In the genomic region with DNA sequence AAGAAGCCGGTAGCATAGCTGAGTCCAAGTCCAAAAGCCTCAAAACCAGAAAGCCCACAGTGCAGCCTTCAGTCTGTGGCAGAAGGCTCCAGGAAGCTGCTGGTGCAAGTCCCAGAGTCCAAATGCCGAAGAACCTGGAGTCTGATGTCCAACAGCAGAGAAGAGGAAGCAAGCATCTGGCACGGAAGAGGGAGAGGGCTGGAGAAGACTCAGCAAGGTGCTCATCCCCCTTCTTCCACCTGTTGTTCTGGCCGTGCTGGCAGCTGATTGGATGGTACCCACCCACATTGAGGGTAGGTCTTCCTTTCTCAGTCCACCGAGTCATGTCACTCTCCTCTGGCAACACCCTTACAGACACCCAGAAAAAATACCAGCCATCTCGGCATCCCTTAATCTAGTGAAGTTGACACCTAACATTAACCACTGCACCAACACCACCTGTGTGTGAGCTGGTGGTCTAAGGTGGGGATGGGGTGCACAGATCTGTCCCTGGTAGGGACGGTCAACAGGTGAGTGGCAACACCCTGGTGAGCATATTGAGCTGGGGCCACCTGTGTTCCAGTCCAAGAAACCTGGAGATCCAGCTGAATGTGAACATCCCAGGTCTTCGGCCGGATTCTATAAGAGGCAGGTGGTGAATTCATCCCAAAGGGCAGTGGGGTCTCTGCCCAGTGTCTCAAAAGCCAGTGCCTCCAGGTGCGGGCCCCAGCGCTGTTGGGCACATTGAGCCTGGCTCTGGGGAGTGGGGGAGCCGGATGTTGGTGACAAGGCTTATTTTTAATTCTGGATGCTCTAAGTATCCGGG, we compare ENCODE assay signal across 18 cellular contexts. TPM values are rescaled to one million over a fixed set of nuclear protein-coding genes. Genes with fewer than 3 reads are reported as not detected.
A peak's percentile ranks its signal among the peaks of the same experiment; 100 is the strongest.
DNase-seq lines count a peak whose midpoint lies in the region; ATAC-seq, FAIRE-seq and TF ChIP-seq lines count a peak whose summit lies in the region.
"Had no signal": no experiment of that assay in that cellular context is flagged by ENCODE, and none has a peak within 500 bp of the region (broad histone marks: within the 10 kb centered on the region; RNA-seq: fewer than 3 reads in every experiment).

No MANE protein-coding gene starts in this region.

- POLR2A ChIA-PET in RWPE1 (lab: Yijun Ruan, JAX; ENCODE audit: low non-redundant PET): no interaction called here

- no peaks in the 10 kb centered on the region for H4K20me1 ChIP-seq in GM23338 (replicated peaks; ENCODE audit: insufficient read depth)

- H3K27ac ChIP-seq in GM23338 (ENCODE audit: low read depth) (no peak overlapping the region), RWPE1 (peak overlapping the region; percentile 82), small intestine (ENCODE audit: low read depth in 1 of 2, low read length in 1 of 2) (no peak overlapping the region)
- H3K27ac ChIP-seq: SJCRH30 had no signal

- H3K79me2 ChIP-seq in GM23338 (replicated peaks; ENCODE audit: insufficient read depth): no peaks in the 10 kb centered on the region

- no peaks in the 10 kb centered on the region for H3K9me3 ChIP-seq in small intestine (ENCODE audit: control insufficient read depth, low read depth)
- H3K9me3 ChIP-seq: BE2C, SJCRH30 had no signal

- no peaks in the 10 kb centered on the region for H3K27me3 ChIP-seq in GM23338 (ENCODE audit: insufficient read depth)
- H3K27me3 ChIP-seq in small intestine (ENCODE audit: control insufficient read depth in 2 of 2, insufficient read depth in 2 of 2, low read length in 2 of 2): no peaks in the 10 kb centered on the region
- H3K27me3 ChIP-seq: BE2C, SJCRH30 had no signal

- H3K36me3 ChIP-seq in GM23338 (ENCODE audit: insufficient read depth) (peaks cover 17% of the 10 kb centered on the region; the same call in 1 of the 2 replicates), small intestine (ENCODE audit: control insufficient read depth in 2 of 2, insufficient read depth in 2 of 2, low read length in 2 of 2) (peaks cover 3 to 7% of the 10 kb centered on the region in 2 donors)

- ATAC-seq in GM23338 (no peak), HG02938 (IDR thresholded peaks at IDR 0.05; ENCODE audit: unreplicated experiment) (no peak)

- no peak overlapping the region for H2AFZ ChIP-seq in GM23338

- H3F3A ChIP-seq in GM23338 (replicated peaks; ENCODE audit: low read depth): peaks cover 16% of the 10 kb centered on the region; the same call in 1 of the 2 replicates

- no peaks in the 10 kb centered on the region for H3K9me3 Mint-ChIP-seq in GM23338

- FAIRE-seq in small intestine (lab: Jason Lieb, UNC): no peak
- FAIRE-seq: D721Med, G401.6, GM18507 had no signal

- no peaks in the 10 kb centered on the region for H3K9me2 ChIP-seq in GM23338 (ENCODE audit: insufficient read depth)

- peaks cover 4% of the 10 kb centered on the region for H3K27me3 Mint-ChIP-seq in GM23338 (ENCODE audit: insufficient read depth, low read depth, poor library complexity)
- H3K27me3 Mint-ChIP-seq: CD4-positive, alpha-beta memory T cell had no signal

- no peak overlapping the region for H3K4me3 Mint-ChIP-seq in GM23338
- H3K4me3 Mint-ChIP-seq: CD4-positive, alpha-beta memory T cell had no signal

- H3K4me3 ChIP-seq in GM23338: no peak overlapping the region
- H3K4me3 ChIP-seq in small intestine (ENCODE audit: low read depth in 1 of 2, low read length in 2 of 2): no peak overlapping the region
- H3K4me3 ChIP-seq: SJCRH30 had no signal

- peaks cover 7% of the 10 kb centered on the region; the same call in 2 of the 3 replicates for H3K36me3 Mint-ChIP-seq in GM23338 (ENCODE audit: low read depth)

- whole genome bisulfite sequencing in small intestine, 3 donors: 70 to 84% (median 77%) methylated on average over 13 of the region's 13 CpGs

- H3K4me1 ChIP-seq in GM23338 (ENCODE audit: insufficient read depth) (0 out of 2 replicates have a peak, but pooled peaks cover 5% of the 10 kb centered on the region), small intestine (ENCODE audit: control insufficient read depth in 2 of 2, insufficient read depth in 1 of 2, low read depth in 1 of 2, low read length in 1 of 2) (no peaks in the 10 kb centered on the region)
- H3K4me1 ChIP-seq: BE2C, SJCRH30 had no signal

- peak overlapping the region; percentile 52; the same call in 1 of the 2 replicates for H3K27ac Mint-ChIP-seq in GM23338

- no peak overlapping the region for H3K4me2 ChIP-seq in GM23338

- H3K4me1 Mint-ChIP-seq in GM23338: peaks cover 14% of the 10 kb centered on the region

- no peak for TF ChIP-seq CTCF in GM23338 (conservative IDR thresholded peaks at IDR 0.05; ENCODE audit: low read depth in 2 of 2)
- TF ChIP-seq CTCF in RWPE1 (conservative IDR thresholded peaks at IDR 0.05; ENCODE audit: low read depth): no peak

- CTCF ChIA-PET in RWPE1 (lab: Yijun Ruan, JAX): no interaction called here

- DNase-seq in GM23338 (ENCODE audit: low spot score) (no peak), RWPE1 (ENCODE audit: low spot score) (no peak), islet precursor cell (peak; percentile 53), small intestine (peak; percentile 38), NCI-H226 (no peak), foreskin melanocyte (no peak)
- DNase-seq: BE2C; CD4-positive, alpha-beta memory T cell; DND-41; NCI-H187 treated with DMSO at 0.1 percent for 48 hours; NCI-H748 treated with DMSO at 0.1 percent for 48 hours; OCI-M1; RPMI8226; SJCRH30 had no signal

TF ChIP-seq in GM23338, 12 proteins besides CTCF, POLR2A, EP300 and RAD21:
- TF ChIP-seq JUNB (IDR thresholded peaks at IDR 0.05; ENCODE audit: unreplicated experiment) (no peak), POLR2AphosphoS5 (IDR thresholded peaks at IDR 0.05; ENCODE audit: low read depth) (peak; percentile 58)

RNA-seq across cellular contexts. Expression of a gene that starts 9.8 kb away (rescaled TPM):
- 24.9 and 26.5 TPM in 2 replicates for total RNA-seq in GM23338 (2014; rRNA removed; shearing (Covaris generic))
- polyA plus RNA-seq in GM23338 (2016; fragmentation: Nextera tagmentation; extraction: Ambion mirVana) (4.9 and 8.2 TPM in 2 replicates), small intestine (1 to 10 TPM; 4.9 to 8.4 (median 5.7) TPM)

RNA-seq across cellular contexts. Expression of a gene that starts 11.7 kb away (rescaled TPM):
- 262 and 373 TPM in 2 replicates for total RNA-seq in GM23338 (2014; rRNA removed; shearing (Covaris generic))
- polyA plus RNA-seq in GM23338 (2016; fragmentation: Nextera tagmentation; extraction: Ambion mirVana) (173 and 175 TPM in 2 replicates), small intestine (100 to 1,000 TPM; 152 to 360 (median 266) TPM)

RNA-seq across cellular contexts. Expression of a gene that starts 44.5 kb away (rescaled TPM):
- total RNA-seq in GM23338 (2014; rRNA removed; shearing (Covaris generic)): 60.2 and 76.7 TPM in 2 replicates
- 21.7 and 24.9 TPM in 2 replicates for polyA plus RNA-seq in GM23338 (2016; fragmentation: Nextera tagmentation; extraction: Ambion mirVana)
- 10 to 100 TPM in 2 of 3 donors, 1 to 10 TPM in 1; 8.1 to 17.0 (median 14.1) TPM for polyA plus RNA-seq in small intestine

RNA-seq across cellular contexts. Expression of a gene that starts 44.8 kb away (rescaled TPM):
- total RNA-seq in GM23338 (2014; rRNA removed; shearing (Covaris generic)): 118 and 129 TPM in 2 replicates
- polyA plus RNA-seq in GM23338 (2016; fragmentation: Nextera tagmentation; extraction: Ambion mirVana) (5.9 TPM in 2 replicates), small intestine (1 to 10 TPM; 2.5 to 9.4 (median 3.0) TPM)

RNA-seq across cellular contexts. Expression of a gene that starts 44.8 kb away (rescaled TPM):
- total RNA-seq in GM23338 (2014; rRNA removed; shearing (Covaris generic)): 19.0 and 20.1 TPM in 2 replicates
- polyA plus RNA-seq in GM23338 (2016; fragmentation: Nextera tagmentation; extraction: Ambion mirVana): 1.5 and 1.6 TPM in 2 replicates
- polyA plus RNA-seq in small intestine: 1 to 10 TPM; 3.4 to 9.1 (median 4.1) TPM

Comparison
In these comparisons a context has a peak if more than half of its experiments do, and no peak if none do; other contexts are left out.
1. DNase-seq: peak in islet precursor cell (single experiment) and small intestine (single experiment); none in GM23338 (single experiment), RWPE1 (single experiment), NCI-H226 (single experiment) and foreskin melanocyte (single experiment).